Comparison of ENCODE assay signal across 8 cellular contexts in genomic region chr7:76234931-76235441, GRCh38. TPM values are rescaled to one million over a fixed set of nuclear protein-coding genes. Genes with fewer than 3 reads are reported as not detected.
DNase-seq lines count a peak whose midpoint lies in the region; ATAC-seq, FAIRE-seq and TF ChIP-seq lines count a peak whose summit lies in the region.

No MANE protein-coding gene starts in this region.

- FAIRE-seq in H54 (lab: Jason Lieb, UNC): no peak

- H2AFZ ChIP-seq in neural cell (ENCODE audit: low read depth, low read length): no peak overlapping the region

- no peaks in the 10 kb centered on the region for H4K20me1 ChIP-seq in neural cell (ENCODE audit: insufficient read depth)

- no peak overlapping the region for H3K4me3 ChIP-seq in BE2C (ENCODE audit: low read depth, low read length)
- H3K4me3 ChIP-seq in neural cell (ENCODE audit: low read length): peak overlapping the region; percentile 61

- H3K9me3 ChIP-seq in BE2C (no peaks in the 10 kb centered on the region), neural cell (ENCODE audit: low read length) (no peaks in the 10 kb centered on the region)

- no peaks in the 10 kb centered on the region for H3K4me1 ChIP-seq in BE2C

- no peaks in the 10 kb centered on the region for H3K79me2 ChIP-seq in neural cell (replicated peaks; ENCODE audit: insufficient read depth, low read length)

- H3K4me2 ChIP-seq in neural cell (ENCODE audit: low read length): peak overlapping the region; percentile 48

- H3K9me2 ChIP-seq in neural cell (ENCODE audit: insufficient read depth, low read length): no peaks in the 10 kb centered on the region

- H3K9ac ChIP-seq in neural cell (ENCODE audit: low read length): peak overlapping the region; percentile 58

- TF ChIP-seq CTCF in BE2C (IDR thresholded peaks at IDR 0.05; ENCODE audit: low read depth, low read length) (no peak), neural cell (IDR thresholded peaks at IDR 0.05; ENCODE audit: poor library complexity, severe bottlenecking) (no peak)

- no peak for TF ChIP-seq EP300 in neural cell (conservative IDR thresholded peaks at IDR 0.05; ENCODE audit: poor library complexity, severe bottlenecking)

- no peak for ATAC-seq in HG02840 (IDR thresholded peaks at IDR 0.05; ENCODE audit: low FRiP score, unreplicated experiment)

- peak overlapping the region; percentile 88 for H3K27ac ChIP-seq in neural cell (ENCODE audit: low read length)

- H3K27me3 ChIP-seq in BE2C (no peaks in the 10 kb centered on the region), neural cell (ENCODE audit: insufficient read depth, low read depth, low read length) (no peaks in the 10 kb centered on the region)

- TF ChIP-seq POLR2A in H54 (IDR thresholded peaks at IDR 0.05; ENCODE audit: low read depth, low read length): no peak

- DNase-seq in BE2C (peak; percentile 39), H54 (ENCODE audit: insufficient read length, low spot score) (peak; percentile 59), NOMO-1 treated with dmso at 0.1 percent for 144 hours (lab: John Stamatoyannopoulos, UW; ENCODE audit: unreplicated experiment) (peak; percentile 84), activated T-helper 1 cell treated with Interleukin-2 at 50 U/mL for 16 hours (ENCODE audit: low read depth) (peak; percentile 42), fibroblast of gingiva (ENCODE audit: low read depth) (peak; percentile 70)
- DNase-seq in stimulated activated naive CD4-positive, alpha-beta T cell treated with Interleukin-2 at 50 U/mL for 16 hours (lab: John Stamatoyannopoulos, UW): peak; percentile 74

- no peaks in the 10 kb centered on the region for H3F3A ChIP-seq in neural cell (ENCODE audit: insufficient read depth, low read length, poor library complexity, severe bottlenecking)

- peaks cover 43% of the 10 kb centered on the region for H3K36me3 ChIP-seq in BE2C
- H3K36me3 ChIP-seq in neural cell (ENCODE audit: insufficient read depth, low read length): no peaks in the 10 kb centered on the region

- TF ChIP-seq RAD21 in neural cell (conservative IDR thresholded peaks at IDR 0.05): no peak

TF ChIP-seq in neural cell, 6 proteins besides CTCF, POLR2A, EP300 and RAD21:
- peak; percentile 21 for TF ChIP-seq MXI1 (conservative IDR thresholded peaks at IDR 0.05; ENCODE audit: poor library complexity, severe bottlenecking)
- no peak for TF ChIP-seq TAF1 (IDR thresholded peaks at IDR 0.05; ENCODE audit: low read depth)
- no peak for TF ChIP-seq SMC3 (conservative IDR thresholded peaks at IDR 0.05; ENCODE audit: poor library complexity)
- no peak for TF ChIP-seq EZH2 (IDR thresholded peaks at IDR 0.05; ENCODE audit: borderline replicate concordance, insufficient read depth, low read length, poor library complexity, severe bottlenecking)
- TF ChIP-seq POLR2AphosphoS5 (IDR thresholded peaks at IDR 0.05): peak; percentile 56
- TF ChIP-seq, protein P1, sequence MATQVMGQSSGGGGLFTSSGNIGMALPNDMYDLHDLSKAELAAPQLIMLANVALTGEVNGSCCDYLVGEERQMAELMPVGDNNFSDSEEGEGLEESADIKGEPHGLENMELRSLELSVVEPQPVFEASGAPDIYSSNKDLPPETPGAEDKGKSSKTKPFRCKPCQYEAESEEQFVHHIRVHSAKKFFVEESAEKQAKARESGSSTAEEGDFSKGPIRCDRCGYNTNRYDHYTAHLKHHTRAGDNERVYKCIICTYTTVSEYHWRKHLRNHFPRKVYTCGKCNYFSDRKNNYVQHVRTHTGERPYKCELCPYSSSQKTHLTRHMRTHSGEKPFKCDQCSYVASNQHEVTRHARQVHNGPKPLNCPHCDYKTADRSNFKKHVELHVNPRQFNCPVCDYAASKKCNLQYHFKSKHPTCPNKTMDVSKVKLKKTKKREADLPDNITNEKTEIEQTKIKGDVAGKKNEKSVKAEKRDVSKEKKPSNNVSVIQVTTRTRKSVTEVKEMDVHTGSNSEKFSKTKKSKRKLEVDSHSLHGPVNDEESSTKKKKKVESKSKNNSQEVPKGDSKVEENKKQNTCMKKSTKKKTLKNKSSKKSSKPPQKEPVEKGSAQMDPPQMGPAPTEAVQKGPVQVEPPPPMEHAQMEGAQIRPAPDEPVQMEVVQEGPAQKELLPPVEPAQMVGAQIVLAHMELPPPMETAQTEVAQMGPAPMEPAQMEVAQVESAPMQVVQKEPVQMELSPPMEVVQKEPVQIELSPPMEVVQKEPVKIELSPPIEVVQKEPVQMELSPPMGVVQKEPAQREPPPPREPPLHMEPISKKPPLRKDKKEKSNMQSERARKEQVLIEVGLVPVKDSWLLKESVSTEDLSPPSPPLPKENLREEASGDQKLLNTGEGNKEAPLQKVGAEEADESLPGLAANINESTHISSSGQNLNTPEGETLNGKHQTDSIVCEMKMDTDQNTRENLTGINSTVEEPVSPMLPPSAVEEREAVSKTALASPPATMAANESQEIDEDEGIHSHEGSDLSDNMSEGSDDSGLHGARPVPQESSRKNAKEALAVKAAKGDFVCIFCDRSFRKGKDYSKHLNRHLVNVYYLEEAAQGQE (IDR thresholded peaks at IDR 0.05; ENCODE audit: borderline replicate concordance): no peak

RNA-seq across cellular contexts. Expression of gene SRRM3, which starts 33.3 kb away (rescaled TPM):
- polyA plus RNA-seq in BE2C (2012; ENCODE audit: insufficient read depth, insufficient read length, low read depth): 76.4 TPM
- polyA plus RNA-seq in neural cell: 34.9 and 36.3 TPM in 2 replicates
- 29.2 and 37.9 TPM in 2 replicates for polyA minus RNA-seq in neural cell
